1 cellular context compared by ENCODE assay signal in genomic region chr12:120095356-120096135, GRCh38.
TF ChIP-seq lines count a peak whose summit lies in the region.

No MANE protein-coding gene starts in this region.

TF ChIP-seq in HepG2, 621 proteins besides CTCF, POLR2A, EP300 and RAD21:
- TF ChIP-seq ZNF441 (CRISPR knock-in tag; IDR thresholded peaks at IDR 0.05; ENCODE audit: borderline replicate concordance): no peak
